Comparison of ENCODE assay signal across 22 cellular contexts in the genomic region with DNA sequence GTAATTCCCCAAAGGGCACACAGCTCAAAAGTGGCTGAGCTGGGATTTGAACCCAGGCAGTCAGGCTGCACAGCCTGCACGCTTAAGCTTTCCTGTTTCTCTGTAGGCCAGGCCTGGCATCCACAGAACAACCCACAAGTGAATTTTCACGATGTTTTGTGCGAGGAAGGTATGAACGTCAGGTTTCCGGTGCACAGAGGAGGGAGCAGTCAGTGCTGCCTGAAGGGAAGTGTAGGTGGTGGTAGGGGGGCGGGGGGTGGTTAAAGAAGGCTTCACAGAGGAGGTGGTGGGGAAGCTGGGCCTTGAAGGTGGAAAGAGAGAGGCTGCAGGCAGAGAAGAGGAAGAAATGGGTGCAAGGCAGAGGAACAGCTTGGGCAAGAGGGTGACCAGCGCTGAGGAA. TPM values are rescaled to one million over a fixed set of nuclear protein-coding genes. Genes with fewer than 3 reads are reported as not detected.
DNase-seq lines count a peak whose midpoint lies in the region; ATAC-seq and TF ChIP-seq lines count a peak whose summit lies in the region.
"Had no signal": no experiment of that assay in that cellular context is flagged by ENCODE, and none has a peak within 500 bp of the region (broad histone marks: within the 10 kb centered on the region; RNA-seq: fewer than 3 reads in every experiment).

No MANE protein-coding gene starts in this region.

- no peak for ATAC-seq in upper lobe of right lung
- ATAC-seq: A549, GM23338, HCT116 had no signal

- POLR2A ChIA-PET in HEK293 (lab: Yijun Ruan, JAX) = no interaction called here

- CTCF ChIA-PET in HEK293 (lab: Yijun Ruan, JAX) = interaction anchor here (0.7 kb wide), 1 partner anchor 40 kb away, joined by 3 read pairs; no protein-coding TSS in a partner anchor

- H3K9me3 ChIP-seq in HEK293 (ENCODE audit: control insufficient read depth, insufficient read depth, low read depth, low read length) (no peaks in the 10 kb centered on the region), upper lobe of right lung (no peaks in the 10 kb centered on the region), right atrium auricular region (no peaks in the 10 kb centered on the region)
- H3K9me3 ChIP-seq: A549; BE2C; BLaER1 treated with 17β-estradiol and CSF1 and Interleukin-3, amounts not matched to agents 10 nM and 100 nM had no signal

- H3K27ac ChIP-seq in HEK293 (ENCODE audit: extremely low read depth, low read depth, low read length) = no peak overlapping the region
- H3K27ac ChIP-seq in caudate nucleus (ENCODE audit: low read depth, low read length) = peak overlapping the region; percentile 61
- no peak overlapping the region for H3K27ac ChIP-seq in upper lobe of right lung
- no peak overlapping the region for H3K27ac ChIP-seq in right atrium auricular region
- H3K27ac ChIP-seq: A549; BLaER1 treated with 17β-estradiol and CSF1 and Interleukin-3, amounts not matched to agents 10 nM and 100 nM had no signal

- H3K4me3 ChIP-seq in HEK293 (ENCODE audit: low read depth, low read length) (no peak overlapping the region), upper lobe of right lung (no peak overlapping the region), right atrium auricular region (no peak overlapping the region)
- H3K4me3 ChIP-seq: A549; BLaER1 treated with 17β-estradiol and CSF1 and Interleukin-3, amounts not matched to agents 10 nM and 100 nM; GM23338 had no signal

- H3K36me3 ChIP-seq in HEK293 (ENCODE audit: control insufficient read depth in 2 of 2, insufficient read depth in 1 of 2, low read length in 2 of 2) (no peaks in the 10 kb centered on the region), upper lobe of right lung (no peaks in the 10 kb centered on the region), right atrium auricular region (no peaks in the 10 kb centered on the region)
- H3K36me3 ChIP-seq: BE2C; BLaER1 treated with 17β-estradiol and CSF1 and Interleukin-3, amounts not matched to agents 10 nM and 100 nM had no signal

- TF ChIP-seq CTCF in HEK293 (tag by site-specific recombination; IDR thresholded peaks at IDR 0.05) = no peak
- no peak for TF ChIP-seq CTCF in upper lobe of right lung (IDR thresholded peaks at IDR 0.05)
- no peak for TF ChIP-seq CTCF in right atrium auricular region (IDR thresholded peaks at IDR 0.05)

- peaks cover 17% of the 10 kb centered on the region for H3K27me3 ChIP-seq in upper lobe of right lung
- no peaks in the 10 kb centered on the region for H3K27me3 ChIP-seq in right atrium auricular region
- H3K27me3 ChIP-seq: BE2C; BLaER1 treated with 17β-estradiol and CSF1 and Interleukin-3, amounts not matched to agents 10 nM and 100 nM had no signal

- intact Hi-C loops in upper lobe of right lung (cut with DNase I) = no loop called here

- no peaks in the 10 kb centered on the region for H3K4me1 ChIP-seq in HEK293 (ENCODE audit: control insufficient read depth, insufficient read depth, low read length)
- H3K4me1 ChIP-seq in upper lobe of right lung = no peaks in the 10 kb centered on the region
- H3K4me1 ChIP-seq in right atrium auricular region = no peaks in the 10 kb centered on the region
- H3K4me1 ChIP-seq: A549; BE2C; BLaER1 treated with 17β-estradiol and CSF1 and Interleukin-3, amounts not matched to agents 10 nM and 100 nM had no signal

- DNase-seq in caudate nucleus (lab: John Stamatoyannopoulos, UW) (peak in 37 of 61 donors; percentile 7 to 83 (median 33)), putamen (ENCODE audit: low spot score) (peak; percentile 70), upper lobe of right lung (no peak), right atrium auricular region (ENCODE audit: low spot score) (no peak), GDM1 (lab: John Stamatoyannopoulos, UW) (no peak)
- DNase-seq: 8988T; ACHN; AML-193; BE2C; CD4-positive, alpha-beta T cell; CD8-positive, alpha-beta memory T cell; DMS 273 treated with DMSO at 0.1 percent for 48 hours; DMS79; EL; GF-D8; H9; HFFc6 had no signal

TF ChIP-seq in HEK293, 187 proteins besides CTCF, POLR2A, EP300 and RAD21:
- TF ChIP-seq ZBTB20 (tag by site-specific recombination; IDR thresholded peaks at IDR 0.05) (no peak), EGR2 (tag by site-specific recombination; IDR thresholded peaks at IDR 0.05; ENCODE audit: low read depth) (peak; percentile 46; the same call in 1 of the 2 replicates)

RNA-seq across cellular contexts. Expression of a gene that starts 14.1 kb away (rescaled TPM):
- total RNA-seq in upper lobe of right lung = 0.41 TPM
- total RNA-seq in right atrium auricular region = 1 to 10 TPM; 1.4 to 2.7 TPM

Comparison
In these comparisons a context has a peak if more than half of its experiments do, and no peak if none do; other contexts are left out.
1. DNase-seq: peak in caudate nucleus (37 of 61) and putamen (single experiment); none in upper lobe of right lung (single experiment), right atrium auricular region (single experiment) and GDM1 (single experiment).